Comparison of ENCODE assay signal across 10 cellular contexts in genomic region chr1:168121314-168122029, GRCh38. TPM values are rescaled to one million over a fixed set of nuclear protein-coding genes. Genes with fewer than 3 reads are reported as not detected.
DNase-seq lines count a peak whose midpoint lies in the region; ATAC-seq and TF ChIP-seq lines count a peak whose summit lies in the region.
"Had no signal": no experiment of that assay in that cellular context is flagged by ENCODE, and none has a peak within 500 bp of the region (broad histone marks: within the 10 kb centered on the region; RNA-seq: fewer than 3 reads in every experiment).

No MANE protein-coding gene starts in this region.

- no peak overlapping the region for H3K4me2 ChIP-seq in mesenchymal stem cell (ENCODE audit: low read length, poor library complexity, severe bottlenecking)

- TF ChIP-seq POLR2A in esophagus squamous epithelium (IDR thresholded peaks at IDR 0.05) = no peak
- no peak for TF ChIP-seq POLR2A in thyroid gland (IDR thresholded peaks at IDR 0.05)

- intact Hi-C loops in esophagus squamous epithelium (cut with DNase I) (no loop called here), thyroid gland (cut with DNase I) (no loop called here)

- no peak overlapping the region for H2AK5ac ChIP-seq in mesenchymal stem cell (ENCODE audit: low read length, severe bottlenecking)

- no peak overlapping the region for H4K8ac ChIP-seq in mesenchymal stem cell (ENCODE audit: low read length)

- H3K27ac ChIP-seq in esophagus squamous epithelium = peak overlapping the region; percentile 46 to 79 (median 68)
- no peak overlapping the region for H3K27ac ChIP-seq in mesenchymal stem cell (ENCODE audit: low read length, poor library complexity, severe bottlenecking)
- peak overlapping the region in 1 of 3 donors; percentile 31 for H3K27ac ChIP-seq in thyroid gland

- H3K4me3 ChIP-seq in esophagus squamous epithelium = peak overlapping the region in 1 of 4 donors; percentile 19
- H3K4me3 ChIP-seq in mesenchymal stem cell (ENCODE audit: insufficient read depth in 1 of 2, low read depth in 1 of 2, low read length in 2 of 2) = peak overlapping the region in 1 of 2 experiments; percentile 21
- H3K4me3 ChIP-seq in thyroid gland (replicated peaks in 1 of 3) = no peak overlapping the region

- no peaks in the 10 kb centered on the region for H3K9me3 ChIP-seq in esophagus squamous epithelium
- H3K9me3 ChIP-seq in mesenchymal stem cell (ENCODE audit: control insufficient read depth, low read length) = no peaks in the 10 kb centered on the region
- no peaks in the 10 kb centered on the region for H3K9me3 ChIP-seq in thyroid gland

- H3K36me3 ChIP-seq in esophagus squamous epithelium = peaks cover 0 to 5% (median 0%) of the 10 kb centered on the region in 3 donors
- peaks cover 5 to 6% of the 10 kb centered on the region in 2 experiments for H3K36me3 ChIP-seq in mesenchymal stem cell (ENCODE audit: control insufficient read depth in 1 of 2, insufficient read depth in 2 of 2, low read depth in 1 of 2, low read length in 2 of 2)
- H3K36me3 ChIP-seq in thyroid gland = no peaks in the 10 kb centered on the region

- 39% methylated on average over 6 of the region's 8 CpGs; no CpG with 5 or more reads in 1 of the 2 donors for WGBS in esophagus squamous epithelium, 2 donors
- 92% methylated on average over 8 of the region's 8 CpGs for WGBS in mesenchymal stem cell
- WGBS in thyroid gland, 2 donors = 50 to 72% methylated on average over 5 to 8 of the region's 8 CpGs

- peak; percentile 80 for DNase-seq in M059J (ENCODE audit: low read depth)
- no peak for DNase-seq in esophagus squamous epithelium (lab: John Stamatoyannopoulos, UW)
- DNase-seq in mesenchymal stem cell = peak; percentile 20
- peak; percentile 50 to 60 for DNase-seq in thyroid gland
- no peak for DNase-seq in stimulated activated CD4-positive, alpha-beta T cell treated with anti-CD3 and anti-CD28 coated beads, Interleukin-12 subunit alpha, Interleukin-12 subunit beta, amount 100 ng/mL, for 4 hours
- DNase-seq: activated gamma-delta T cell, Karpas-422 had no signal

- peak overlapping the region; percentile 70 for H3K9ac ChIP-seq in mesenchymal stem cell (ENCODE audit: low read length)

- H3K4me1 ChIP-seq in esophagus squamous epithelium (peaks cover 19 to 41% (median 20%) of the 10 kb centered on the region in 3 donors), mesenchymal stem cell (ENCODE audit: control insufficient read depth, insufficient read depth, low read depth, low read length) (peaks cover 2% of the 10 kb centered on the region), thyroid gland (peaks cover 3 to 10% of the 10 kb centered on the region in 2 donors)

- TF ChIP-seq CTCF in esophagus squamous epithelium (IDR thresholded peaks at IDR 0.05) = no peak
- TF ChIP-seq CTCF in thyroid gland (IDR thresholded peaks at IDR 0.05) = no peak

- H2BK120ac ChIP-seq in mesenchymal stem cell (ENCODE audit: low read depth, low read length) = no peak overlapping the region

- H2BK12ac ChIP-seq in mesenchymal stem cell (ENCODE audit: low read length in 2 of 2) = no peak overlapping the region

- H3K23ac ChIP-seq in mesenchymal stem cell (ENCODE audit: low read length in 2 of 2) = no peak overlapping the region

- no peak overlapping the region for H2BK5ac ChIP-seq in mesenchymal stem cell (ENCODE audit: low read depth, low read length, poor library complexity, severe bottlenecking)

- H3K18ac ChIP-seq in mesenchymal stem cell (ENCODE audit: low read depth in 1 of 2, low read length in 2 of 2) = no peak overlapping the region

- no peak overlapping the region for H2AFZ ChIP-seq in mesenchymal stem cell (ENCODE audit: low read depth, low read length)

- H3K4ac ChIP-seq in mesenchymal stem cell (ENCODE audit: low read depth in 1 of 2, low read length in 2 of 2) = no peak overlapping the region

- ATAC-seq in GM18520 (IDR thresholded peaks at IDR 0.05; ENCODE audit: unreplicated experiment) = no peak
- ATAC-seq in HG03159 (IDR thresholded peaks at IDR 0.05; ENCODE audit: unreplicated experiment) = no peak
- no peak for ATAC-seq in HG03565 (IDR thresholded peaks at IDR 0.05; ENCODE audit: unreplicated experiment)

- H3K14ac ChIP-seq in mesenchymal stem cell (ENCODE audit: low read length in 2 of 2) = no peak overlapping the region

- H3K79me1 ChIP-seq in mesenchymal stem cell (replicated peaks; ENCODE audit: low read length, poor library complexity, severe bottlenecking) = peaks cover 34% of the 10 kb centered on the region

- H4K91ac ChIP-seq in mesenchymal stem cell (ENCODE audit: low read length) = no peak overlapping the region

- H2BK15ac ChIP-seq in mesenchymal stem cell (ENCODE audit: low read depth, poor library complexity, severe bottlenecking) = no peak overlapping the region

- H3K27me3 ChIP-seq in esophagus squamous epithelium (no peaks in the 10 kb centered on the region), mesenchymal stem cell (ENCODE audit: control insufficient read depth in 1 of 2, insufficient read depth in 1 of 2, low read length in 2 of 2) (no peaks in the 10 kb centered on the region), thyroid gland (no peaks in the 10 kb centered on the region)

RNA-seq across cellular contexts. Expression of gene GPR161, which starts 15.3 kb away (rescaled TPM):
- 9.2 and 15.2 TPM in 2 replicates for total RNA-seq in M059J (2014; rRNA removed; shearing (Covaris generic))
- 10 to 100 TPM in 1 of 4 donors, 1 to 10 TPM in 3; 1.7 to 12.2 (median 3.9) TPM for total RNA-seq in esophagus squamous epithelium
- 6.1 TPM for polyA plus RNA-seq in mesenchymal stem cell (2013, experiment 1 of 2)
- polyA plus RNA-seq in mesenchymal stem cell (2013, experiment 2 of 2) = 5.8 TPM
- total RNA-seq in thyroid gland = 1 to 10 TPM; 1.4 to 3.2 (median 2.3) TPM

RNA-seq across cellular contexts. Expression of gene TIPRL, which starts 57.3 kb away (rescaled TPM):
- 41.7 and 65.9 TPM in 2 replicates for total RNA-seq in M059J (2014; rRNA removed; shearing (Covaris generic))
- 10 to 100 TPM; 14.5 to 45.1 (median 23.7) TPM for total RNA-seq in esophagus squamous epithelium
- polyA plus RNA-seq in mesenchymal stem cell (2013, experiment 1 of 2) = 31.5 TPM
- 32.5 TPM for polyA plus RNA-seq in mesenchymal stem cell (2013, experiment 2 of 2)
- 10 to 100 TPM; 19.3 to 25.7 (median 21.7) TPM for total RNA-seq in thyroid gland

Comparison
In these comparisons a context has a peak if more than half of its experiments do, and no peak if none do; other contexts are left out.
1. DNase-seq: peak in M059J (single experiment), mesenchymal stem cell (single experiment) and thyroid gland (2 of 2); none in esophagus squamous epithelium (single experiment) and stimulated activated CD4-positive, alpha-beta T cell treated with anti-CD3 and anti-CD28 coated beads, Interleukin-12 subunit alpha, Interleukin-12 subunit beta, amount 100 ng/mL, for 4 hours (single experiment).